ENCODE assay signal across 20 cellular contexts in genomic region chr3:24222165-24222805, GRCh38.
A peak's percentile ranks its signal among the peaks of the same experiment; 100 is the strongest.
DNase-seq lines count a peak whose midpoint lies in the region; ATAC-seq and TF ChIP-seq lines count a peak whose summit lies in the region.
"Had no signal": no experiment of that assay in that cellular context is flagged by ENCODE, and none has a peak within 500 bp of the region (broad histone marks: within the 10 kb centered on the region; RNA-seq: fewer than 3 reads in every experiment).

No MANE protein-coding gene starts in this region.

- CTCF ChIA-PET in CD8-positive, alpha-beta T cell (lab: Charles Lee), result no interaction called here

- H3K4me2 ChIP-seq in BLaER1, result peak overlapping the region; percentile 56

- intact Hi-C loops in CD8-positive, alpha-beta T cell (cut with DNase I, micrococcal nuclease), result no loop called here

- H3K4me3 ChIP-seq in BLaER1 (no peak overlapping the region), epithelial cell of esophagus (ENCODE audit: low read length) (no peak overlapping the region)
- no peak overlapping the region for H3K4me3 ChIP-seq in CD8-positive, alpha-beta T cell (ENCODE audit: low read depth, low read length)
- H3K4me3 ChIP-seq: cardiac muscle cell, stomach had no signal

- H3K27ac Mint-ChIP-seq in nephron, result peak overlapping the region in 2 of 3 experiments; percentile 5 to 39
- H3K27ac Mint-ChIP-seq in CD8-positive, alpha-beta T cell, result no peak overlapping the region
- H3K27ac Mint-ChIP-seq: activated naive CD8-positive, alpha-beta T cell; naive thymus-derived CD4-positive, alpha-beta T cell had no signal

- no peaks in the 10 kb centered on the region for H3K36me3 ChIP-seq in BLaER1
- H3K36me3 ChIP-seq in CD8-positive, alpha-beta T cell (ENCODE audit: insufficient read depth, low read length), result no peaks in the 10 kb centered on the region
- H3K36me3 ChIP-seq: cardiac muscle cell had no signal

- TF ChIP-seq CTCF in epithelial cell of esophagus (IDR thresholded peaks at IDR 0.05; ENCODE audit: insufficient read depth, low read depth, low read length, missing control alignments) (no peak), nephron (IDR thresholded peaks at IDR 0.05; ENCODE audit: unreplicated experiment in 3 of 3) (no peak)
- TF ChIP-seq CTCF in CD8-positive, alpha-beta T cell (IDR thresholded peaks at IDR 0.05), result no peak

- H3K9me3 ChIP-seq in BLaER1, result peaks cover 6% of the 10 kb centered on the region
- H3K9me3 ChIP-seq in CD8-positive, alpha-beta T cell (ENCODE audit: low read length), result no peaks in the 10 kb centered on the region
- H3K9me3 ChIP-seq: Caco-2, stomach had no signal

- H3K27me3 ChIP-seq in BLaER1, result no peaks in the 10 kb centered on the region
- no peaks in the 10 kb centered on the region for H3K27me3 ChIP-seq in CD8-positive, alpha-beta T cell (ENCODE audit: insufficient read depth, low read length)
- H3K27me3 ChIP-seq: cardiac muscle cell, stomach had no signal

- peaks cover 28% of the 10 kb centered on the region for H3K4me1 Mint-ChIP-seq in nephron
- no peaks in the 10 kb centered on the region for H3K4me1 Mint-ChIP-seq in CD8-positive, alpha-beta T cell (ENCODE audit: low read depth)
- H3K4me1 Mint-ChIP-seq: naive thymus-derived CD4-positive, alpha-beta T cell had no signal

- H4K20me1 ChIP-seq in BLaER1, result no peaks in the 10 kb centered on the region

- H3K4me1 ChIP-seq in BLaER1, result peaks cover 18% of the 10 kb centered on the region
- H3K4me1 ChIP-seq in CD8-positive, alpha-beta T cell (ENCODE audit: insufficient read depth, low read length), result no peaks in the 10 kb centered on the region

- no peak for ATAC-seq in CD8-positive, alpha-beta T cell
- no peak for ATAC-seq in GM18909 (IDR thresholded peaks at IDR 0.05; ENCODE audit: poor library complexity, unreplicated experiment)
- ATAC-seq: left ventricle myocardium superior; naive thymus-derived CD4-positive, alpha-beta T cell had no signal

- H3K4me3 Mint-ChIP-seq in nephron, result no peak overlapping the region
- no peak overlapping the region for H3K4me3 Mint-ChIP-seq in CD8-positive, alpha-beta T cell
- H3K4me3 Mint-ChIP-seq: activated naive CD8-positive, alpha-beta T cell; naive thymus-derived CD4-positive, alpha-beta T cell had no signal

- DNase-seq in NCI-H226 (peak; percentile 91), epithelial cell of esophagus (ENCODE audit: low read depth) (peak; percentile 80), NOMO-1 treated with DMSO at 0.1 percent for 48 hours (lab: John Stamatoyannopoulos, UW; ENCODE audit: unreplicated experiment) (no peak)
- no peak for DNase-seq in CD8-positive, alpha-beta T cell
- DNase-seq in activated CD4-positive, alpha-beta T cell treated with anti-CD3 and anti-CD28 coated beads, Interleukin-2, amount 50 U/mL, for 1 hour, result no peak
- DNase-seq: activated T-cell treated with anti-CD3 and anti-CD28 coated beads, Interleukin-2, amount 50 U/mL, for 1 hour; Caco-2; effector CD8-positive, alpha-beta T cell; GDM1; H7; left ventricle myocardium superior; naive thymus-derived CD4-positive, alpha-beta T cell; NCI-H187; NCI-H526; stomach had no signal

- H3K36me3 Mint-ChIP-seq in nephron (ENCODE audit: low read depth), result no peaks in the 10 kb centered on the region
- H3K36me3 Mint-ChIP-seq in CD8-positive, alpha-beta T cell, result no peaks in the 10 kb centered on the region
- H3K36me3 Mint-ChIP-seq: activated naive CD8-positive, alpha-beta T cell; naive thymus-derived CD4-positive, alpha-beta T cell had no signal

- peaks cover 7% of the 10 kb centered on the region for H3K27me3 Mint-ChIP-seq in nephron (ENCODE audit: low read depth)
- H3K27me3 Mint-ChIP-seq in CD8-positive, alpha-beta T cell (ENCODE audit: low read depth), result peaks cover 8% of the 10 kb centered on the region

- H3K9ac ChIP-seq in BLaER1, result no peak overlapping the region

- no peaks in the 10 kb centered on the region for H3K9me3 Mint-ChIP-seq in nephron
- H3K9me3 Mint-ChIP-seq in CD8-positive, alpha-beta T cell, result no peaks in the 10 kb centered on the region

- POLR2A ChIA-PET in CD8-positive, alpha-beta T cell (lab: Charles Lee), result no interaction called here

- H3K27ac ChIP-seq in BLaER1, result peak overlapping the region; percentile 10; the same call in 1 of the 2 replicates
- H3K27ac ChIP-seq in CD8-positive, alpha-beta T cell (ENCODE audit: low read depth, low read length), result no peak overlapping the region
- H3K27ac ChIP-seq: cardiac muscle cell had no signal

Comparison
In these comparisons a context has a peak if more than half of its experiments do, and no peak if none do; other contexts are left out.
1. DNase-seq: peak in NCI-H226 (single experiment) and epithelial cell of esophagus (single experiment); none in CD8-positive, alpha-beta T cell (0 of 7), activated CD4-positive, alpha-beta T cell treated with anti-CD3 and anti-CD28 coated beads, Interleukin-2, amount 50 U/mL, for 1 hour (single experiment) and NOMO-1 treated with DMSO at 0.1 percent for 48 hours (single experiment).